In genomic region chr3:185948292-185948691, GRCh38 we compare ENCODE assay signal across 1 cellular context.
TF ChIP-seq lines count a peak whose summit lies in the region.

No MANE protein-coding gene starts in this region.

TF ChIP-seq in K562, 482 proteins besides CTCF, POLR2A, EP300 and RAD21 (continued from another document):
- TF ChIP-seq, protein P1, sequence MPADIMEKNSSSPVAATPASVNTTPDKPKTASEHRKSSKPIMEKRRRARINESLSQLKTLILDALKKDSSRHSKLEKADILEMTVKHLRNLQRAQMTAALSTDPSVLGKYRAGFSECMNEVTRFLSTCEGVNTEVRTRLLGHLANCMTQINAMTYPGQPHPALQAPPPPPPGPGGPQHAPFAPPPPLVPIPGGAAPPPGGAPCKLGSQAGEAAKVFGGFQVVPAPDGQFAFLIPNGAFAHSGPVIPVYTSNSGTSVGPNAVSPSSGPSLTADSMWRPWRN (IDR thresholded peaks at IDR 0.05; ENCODE audit: low read depth): no peak
- no peak for TF ChIP-seq ZNF311 (CRISPR knock-in tag; IDR thresholded peaks at IDR 0.05)
- TF ChIP-seq TRIM28 (IDR thresholded peaks at IDR 0.05): no peak
- TF ChIP-seq, protein P2, sequence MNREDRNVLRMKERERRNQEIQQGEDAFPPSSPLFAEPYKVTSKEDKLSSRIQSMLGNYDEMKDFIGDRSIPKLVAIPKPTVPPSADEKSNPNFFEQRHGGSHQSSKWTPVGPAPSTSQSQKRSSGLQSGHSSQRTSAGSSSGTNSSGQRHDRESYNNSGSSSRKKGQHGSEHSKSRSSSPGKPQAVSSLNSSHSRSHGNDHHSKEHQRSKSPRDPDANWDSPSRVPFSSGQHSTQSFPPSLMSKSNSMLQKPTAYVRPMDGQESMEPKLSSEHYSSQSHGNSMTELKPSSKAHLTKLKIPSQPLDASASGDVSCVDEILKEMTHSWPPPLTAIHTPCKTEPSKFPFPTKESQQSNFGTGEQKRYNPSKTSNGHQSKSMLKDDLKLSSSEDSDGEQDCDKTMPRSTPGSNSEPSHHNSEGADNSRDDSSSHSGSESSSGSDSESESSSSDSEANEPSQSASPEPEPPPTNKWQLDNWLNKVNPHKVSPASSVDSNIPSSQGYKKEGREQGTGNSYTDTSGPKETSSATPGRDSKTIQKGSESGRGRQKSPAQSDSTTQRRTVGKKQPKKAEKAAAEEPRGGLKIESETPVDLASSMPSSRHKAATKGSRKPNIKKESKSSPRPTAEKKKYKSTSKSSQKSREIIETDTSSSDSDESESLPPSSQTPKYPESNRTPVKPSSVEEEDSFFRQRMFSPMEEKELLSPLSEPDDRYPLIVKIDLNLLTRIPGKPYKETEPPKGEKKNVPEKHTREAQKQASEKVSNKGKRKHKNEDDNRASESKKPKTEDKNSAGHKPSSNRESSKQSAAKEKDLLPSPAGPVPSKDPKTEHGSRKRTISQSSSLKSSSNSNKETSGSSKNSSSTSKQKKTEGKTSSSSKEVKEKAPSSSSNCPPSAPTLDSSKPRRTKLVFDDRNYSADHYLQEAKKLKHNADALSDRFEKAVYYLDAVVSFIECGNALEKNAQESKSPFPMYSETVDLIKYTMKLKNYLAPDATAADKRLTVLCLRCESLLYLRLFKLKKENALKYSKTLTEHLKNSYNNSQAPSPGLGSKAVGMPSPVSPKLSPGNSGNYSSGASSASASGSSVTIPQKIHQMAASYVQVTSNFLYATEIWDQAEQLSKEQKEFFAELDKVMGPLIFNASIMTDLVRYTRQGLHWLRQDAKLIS (CRISPR knock-in tag; IDR thresholded peaks at IDR 0.05): no peak
- no peak for TF ChIP-seq NBN (IDR thresholded peaks at IDR 0.05; ENCODE audit: low read depth)
- TF ChIP-seq MECOM (CRISPR knock-in tag; IDR thresholded peaks at IDR 0.05): no peak
- no peak for TF ChIP-seq FOXP1 (CRISPR knock-in tag; IDR thresholded peaks at IDR 0.05)
- TF ChIP-seq BRD9 (IDR thresholded peaks at IDR 0.05; ENCODE audit: low read depth, partially characterized antibody): no peak
- peak; percentile 77 for TF ChIP-seq USF2 (CRISPR knock-in tag; IDR thresholded peaks at IDR 0.05)
- no peak for TF ChIP-seq SRSF3 (IDR thresholded peaks at IDR 0.05; ENCODE audit: insufficient read depth, low read length)
- TF ChIP-seq ZNF24 (IDR thresholded peaks at IDR 0.05): 0 out of 2 replicates have a peak, but pooled peaks have one; percentile 22
- TF ChIP-seq LEF1 (IDR thresholded peaks at IDR 0.05): no peak
- no peak for TF ChIP-seq HCFC1 (IDR thresholded peaks at IDR 0.05; ENCODE audit: low read depth, low read length)
- TF ChIP-seq SREBF1 (IDR thresholded peaks at IDR 0.05; ENCODE audit: borderline replicate concordance, low read depth, low read length): no peak
- no peak for TF ChIP-seq PTBP1 (IDR thresholded peaks at IDR 0.05; ENCODE audit: low read depth, low read length)
- no peak for TF ChIP-seq ZC3H4 (CRISPR knock-in tag; IDR thresholded peaks at IDR 0.05; ENCODE audit: borderline replicate concordance)
- TF ChIP-seq ZNF764 (CRISPR knock-in tag; IDR thresholded peaks at IDR 0.05; ENCODE audit: low read depth): no peak
